Comparison of ENCODE assay signal across 37 cellular contexts in the genomic region with DNA sequence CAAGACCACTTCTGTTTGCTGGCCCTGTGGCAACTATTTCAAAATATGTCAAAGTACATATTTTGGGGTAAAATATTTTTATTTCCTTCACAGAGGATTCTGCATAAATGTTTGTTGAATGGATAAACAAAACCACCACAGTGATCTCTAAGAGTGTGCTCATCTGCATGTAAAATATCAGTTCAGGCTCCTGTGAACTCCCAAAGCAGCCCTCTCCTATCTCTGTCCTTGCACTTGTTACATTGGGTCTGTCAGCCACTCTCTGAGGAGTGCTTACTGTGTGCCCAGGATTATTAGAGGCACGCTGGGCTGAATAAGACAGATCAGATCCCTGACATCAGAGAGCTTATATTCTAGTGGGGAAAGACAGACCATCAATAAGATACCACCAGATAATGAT. TPM values are rescaled to one million over a fixed set of nuclear protein-coding genes. Genes with fewer than 3 reads are reported as not detected.
"Had no signal": no experiment of that assay in that cellular context is flagged by ENCODE, and none has a peak within 500 bp of the region (broad histone marks: within the 10 kb centered on the region; RNA-seq: fewer than 3 reads in every experiment).

No MANE protein-coding gene starts in this region.

- H3K4me1 ChIP-seq: ascending aorta had no signal

- H3K9me3 Mint-ChIP-seq: activated CD4-positive, alpha-beta memory T cell treated with anti-CD3 and anti-CD28 coated beads, Interleukin-2, amount 10 ng/mL, durations not matched to agents 7 days and 5 days; activated naive CD4-positive, alpha-beta T cell treated with anti-CD3 and anti-CD28 coated beads, Interleukin-2, amount 50 U/mL, for 24 hours; activated naive CD8-positive, alpha-beta T cell treated with anti-CD3 and anti-CD28 coated beads, Interleukin-2, amount 50 U/mL, for 24 hours; central memory CD8-positive, alpha-beta T cell had no signal

- H3K27ac ChIP-seq: ascending aorta, cardiac muscle cell, VCaP had no signal

- DNase-seq: activated CD4-positive, alpha-beta memory T cell treated with anti-CD3 and anti-CD28 coated beads, Interleukin-2, amount 10 ng/mL, durations not matched to agents 7 days and 5 days; activated CD4-positive, alpha-beta T cell treated with anti-CD3 and anti-CD28 coated beads for 1 hour; activated CD4-positive, alpha-beta T cell treated with anti-CD3 and anti-CD28 coated beads for 36 hours; activated CD4-positive, alpha-beta T cell treated with anti-CD3 and anti-CD28 coated beads for 48 hours; activated CD4-positive, alpha-beta T cell treated with anti-CD3 and anti-CD28 coated beads, Interleukin-2, amount 10 ng/mL, durations not matched to agents 7 days and 5 days; activated CD4-positive, alpha-beta T cell treated with anti-CD3 and anti-CD28 coated beads, Interleukin-2, amount 50 U/mL, for 48 hours; activated CD4-positive, CD25-positive, alpha-beta regulatory T cell; activated CD8-positive, alpha-beta memory T cell treated with anti-CD3 and anti-CD28 coated beads for 24 hours; activated CD8-positive, alpha-beta memory T cell treated with anti-CD3 and anti-CD28 coated beads, Interleukin-2, amount 10 ng/mL, durations not matched to agents 7 days and 5 days; activated CD8-positive, alpha-beta memory T cell treated with anti-CD3 and anti-CD28 coated beads, Interleukin-2, amount 50 U/mL, for 48 hours; activated CD8-positive, alpha-beta T cell treated with anti-CD3 and anti-CD28 coated beads, Interleukin-2, amount 10 ng/mL, durations not matched to agents 7 days and 5 days; activated effector memory CD4-positive, alpha-beta T cell treated with Interleukin-2 at 50 U/mL for 16 hours; activated gamma-delta T cell; activated naive CD4-positive, alpha-beta T cell treated with anti-CD3 and anti-CD28 coated beads, Interleukin-2, amount 10 ng/mL, durations not matched to agents 7 days and 5 days; activated naive CD4-positive, alpha-beta T cell treated with Interleukin-2 at 50 U/mL for 16 hours; activated naive CD8-positive, alpha-beta T cell treated with anti-CD3 and anti-CD28 coated beads, Interleukin-2, amount 10 ng/mL, durations not matched to agents 7 days and 5 days; activated naive CD8-positive, alpha-beta T cell treated with anti-CD3 and anti-CD28 coated beads, Interleukin-2, amount 50 U/mL, for 24 hours; activated T-cell treated with anti-CD3 and anti-CD28 coated beads, Interleukin-2, amount 50 U/mL, for 24 hours; activated T-cell treated with anti-CD3 and anti-CD28 coated beads, Interleukin-2, amount 50 U/mL, for 48 hours; amygdala; anterior cingulate cortex; caudate nucleus; cerebellar nuclear complex; T-helper 1 cell; T-helper 2 cell; T-helper 9 cell had no signal

- H3K27me3 Mint-ChIP-seq: activated CD4-positive, alpha-beta T cell treated with anti-CD3 and anti-CD28 coated beads for 36 hours; activated naive CD4-positive, alpha-beta T cell treated with anti-CD3 and anti-CD28 coated beads, Interleukin-2, amount 50 U/mL, for 24 hours; activated naive CD8-positive, alpha-beta T cell; activated naive CD8-positive, alpha-beta T cell treated with anti-CD3 and anti-CD28 coated beads, Interleukin-2, amount 50 U/mL, for 24 hours; central memory CD8-positive, alpha-beta T cell had no signal

- H3K27ac Mint-ChIP-seq: activated CD4-positive, alpha-beta memory T cell treated with anti-CD3 and anti-CD28 coated beads, Interleukin-2, amount 10 ng/mL, durations not matched to agents 7 days and 5 days; activated CD4-positive, alpha-beta T cell treated with anti-CD3 and anti-CD28 coated beads for 36 hours; activated CD4-positive, alpha-beta T cell treated with anti-CD3 and anti-CD28 coated beads, Interleukin-2, amount 10 ng/mL, durations not matched to agents 7 days and 5 days; activated CD8-positive, alpha-beta memory T cell treated with anti-CD3 and anti-CD28 coated beads, Interleukin-2, amount 10 ng/mL, durations not matched to agents 7 days and 5 days; activated CD8-positive, alpha-beta T cell treated with anti-CD3 and anti-CD28 coated beads, Interleukin-2, amount 10 ng/mL, durations not matched to agents 7 days and 5 days; activated naive CD4-positive, alpha-beta T cell treated with anti-CD3 and anti-CD28 coated beads, Interleukin-2, amount 10 ng/mL, durations not matched to agents 7 days and 5 days; activated naive CD4-positive, alpha-beta T cell treated with anti-CD3 and anti-CD28 coated beads, Interleukin-2, amount 50 U/mL, for 24 hours; activated naive CD8-positive, alpha-beta T cell; activated naive CD8-positive, alpha-beta T cell treated with anti-CD3 and anti-CD28 coated beads, Interleukin-2, amount 10 ng/mL, durations not matched to agents 7 days and 5 days; activated naive CD8-positive, alpha-beta T cell treated with anti-CD3 and anti-CD28 coated beads, Interleukin-2, amount 50 U/mL, for 24 hours; activated T-cell treated with anti-CD3 and anti-CD28 coated beads, Interleukin-2, amount 50 U/mL, for 24 hours; activated T-helper 2 cell treated with anti-CD3 and anti-CD28 coated beads, Interferon-gamma antibody, Interleukin-2, Interleukin-4, amounts not matched to agents 10 μg/mL and 5 μg/mL and 100 μg/mL, durations not matched to agents 14 hours and 24 hours and 36 hours; brain; T-helper 1 cell treated with Interleukin-12 subunit alpha and Interleukin-12 subunit beta and Interleukin-4 antibody, amounts not matched to agents 30 μg/mL and 1 μg/mL, for 36 hours; T-helper 2 cell treated with Interferon-gamma antibody and Interleukin-4, amounts not matched to agents 5 μg/mL and 100 μg/mL, for 36 hours had no signal

- ATAC-seq: activated CD4-positive, alpha-beta T cell treated with anti-CD3 and anti-CD28 coated beads for 36 hours; activated CD4-positive, CD25-positive, alpha-beta regulatory T cell treated with anti-CD3 and anti-CD28 coated beads, Interleukin-2, amount 50 U/mL, for 24 hours; activated CD8-positive, alpha-beta memory T cell treated with anti-CD3 and anti-CD28 coated beads, Interleukin-2, amount 10 ng/mL, durations not matched to agents 7 days and 5 days; activated CD8-positive, alpha-beta T cell treated with anti-CD3 and anti-CD28 coated beads, Interleukin-2, amount 10 ng/mL, durations not matched to agents 7 days and 5 days; activated naive CD8-positive, alpha-beta T cell treated with anti-CD3 and anti-CD28 coated beads, Interleukin-2, amount 50 U/mL, for 24 hours had no signal

- H3K27me3 ChIP-seq: ascending aorta, cardiac muscle cell had no signal

- H3K36me3 ChIP-seq: ascending aorta, cardiac muscle cell had no signal

- H3K4me1 Mint-ChIP-seq: activated CD4-positive, alpha-beta memory T cell treated with anti-CD3 and anti-CD28 coated beads, Interleukin-2, amount 10 ng/mL, durations not matched to agents 7 days and 5 days; activated CD4-positive, alpha-beta T cell treated with anti-CD3 and anti-CD28 coated beads for 36 hours; activated CD4-positive, alpha-beta T cell treated with anti-CD3 and anti-CD28 coated beads, Interleukin-2, amount 10 ng/mL, durations not matched to agents 7 days and 5 days; activated CD8-positive, alpha-beta memory T cell treated with anti-CD3 and anti-CD28 coated beads, Interleukin-2, amount 10 ng/mL, durations not matched to agents 7 days and 5 days; activated naive CD4-positive, alpha-beta T cell treated with anti-CD3 and anti-CD28 coated beads, Interleukin-2, amount 10 ng/mL, durations not matched to agents 7 days and 5 days; activated naive CD4-positive, alpha-beta T cell treated with anti-CD3 and anti-CD28 coated beads, Interleukin-2, amount 50 U/mL, for 24 hours; activated naive CD8-positive, alpha-beta T cell treated with anti-CD3 and anti-CD28 coated beads, Interleukin-2, amount 10 ng/mL, durations not matched to agents 7 days and 5 days; activated naive CD8-positive, alpha-beta T cell treated with anti-CD3 and anti-CD28 coated beads, Interleukin-2, amount 50 U/mL, for 24 hours; brain; central memory CD8-positive, alpha-beta T cell had no signal

- H3K4me3 ChIP-seq: ascending aorta, cardiac muscle cell had no signal

- H3K4me3 Mint-ChIP-seq: activated CD4-positive, alpha-beta memory T cell treated with anti-CD3 and anti-CD28 coated beads, Interleukin-2, amount 10 ng/mL, durations not matched to agents 7 days and 5 days; activated CD4-positive, alpha-beta T cell treated with anti-CD3 and anti-CD28 coated beads for 36 hours; activated CD4-positive, alpha-beta T cell treated with anti-CD3 and anti-CD28 coated beads, Interleukin-2, amount 10 ng/mL, durations not matched to agents 7 days and 5 days; activated CD8-positive, alpha-beta memory T cell treated with anti-CD3 and anti-CD28 coated beads, Interleukin-2, amount 10 ng/mL, durations not matched to agents 7 days and 5 days; activated CD8-positive, alpha-beta T cell treated with anti-CD3 and anti-CD28 coated beads, Interleukin-2, amount 10 ng/mL, durations not matched to agents 7 days and 5 days; activated naive CD4-positive, alpha-beta T cell treated with anti-CD3 and anti-CD28 coated beads, Interleukin-2, amount 10 ng/mL, durations not matched to agents 7 days and 5 days; activated naive CD4-positive, alpha-beta T cell treated with anti-CD3 and anti-CD28 coated beads, Interleukin-2, amount 50 U/mL, for 24 hours; activated naive CD8-positive, alpha-beta T cell; activated naive CD8-positive, alpha-beta T cell treated with anti-CD3 and anti-CD28 coated beads, Interleukin-2, amount 10 ng/mL, durations not matched to agents 7 days and 5 days; activated naive CD8-positive, alpha-beta T cell treated with anti-CD3 and anti-CD28 coated beads, Interleukin-2, amount 50 U/mL, for 24 hours; activated T-cell treated with anti-CD3 and anti-CD28 coated beads, Interleukin-2, amount 50 U/mL, for 24 hours; brain; central memory CD8-positive, alpha-beta T cell; T-helper 1 cell treated with Interleukin-12 subunit alpha and Interleukin-12 subunit beta and Interleukin-4 antibody, amounts not matched to agents 30 μg/mL and 1 μg/mL, for 36 hours; T-helper 2 cell treated with Interferon-gamma antibody and Interleukin-4, amounts not matched to agents 5 μg/mL and 100 μg/mL, for 36 hours had no signal

- H3K36me3 Mint-ChIP-seq: activated naive CD4-positive, alpha-beta T cell treated with anti-CD3 and anti-CD28 coated beads, Interleukin-2, amount 10 ng/mL, durations not matched to agents 7 days and 5 days; activated naive CD4-positive, alpha-beta T cell treated with anti-CD3 and anti-CD28 coated beads, Interleukin-2, amount 50 U/mL, for 24 hours; activated naive CD8-positive, alpha-beta T cell treated with anti-CD3 and anti-CD28 coated beads, Interleukin-2, amount 10 ng/mL, durations not matched to agents 7 days and 5 days had no signal

RNA-seq across cellular contexts. Expression of gene IQCH, which starts 27.1 kb away (rescaled TPM):
- total RNA-seq: ascending aorta had no signal
